9 cellular contexts compared by ENCODE assay signal in the genomic region with DNA sequence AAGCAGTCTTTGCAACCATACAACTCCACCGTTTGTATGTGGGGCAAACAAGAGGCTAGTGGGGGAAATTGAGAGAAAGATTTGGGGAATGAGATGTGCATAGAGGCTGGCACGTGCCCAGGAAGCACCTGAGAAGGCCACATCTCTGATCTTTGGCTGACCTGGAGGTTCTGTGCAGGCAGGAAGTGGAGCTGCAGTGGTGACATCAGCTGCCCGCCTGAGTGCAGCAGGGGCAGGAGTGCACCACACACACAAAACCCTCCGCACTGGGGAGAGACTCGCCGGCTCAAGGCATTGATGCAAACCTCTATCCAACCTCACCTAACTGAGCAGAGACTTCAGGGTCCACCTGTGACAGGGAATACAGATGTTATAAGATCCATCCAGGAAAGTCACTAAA. TPM values are rescaled to one million over a fixed set of nuclear protein-coding genes. Genes with fewer than 3 reads are reported as not detected.
"Had no signal": no experiment of that assay in that cellular context is flagged by ENCODE, and none has a peak within 500 bp of the region (broad histone marks: within the 10 kb centered on the region; RNA-seq: fewer than 3 reads in every experiment).

No MANE protein-coding gene starts in this region.

RNA-seq across cellular contexts. Expression of gene ULBP1, which starts 10.7 kb away (rescaled TPM):
- total RNA-seq: MCF 10A had no signal

RNA-seq across cellular contexts. Expression of gene ULBP2, which starts 32.6 kb away (rescaled TPM):
- total RNA-seq: ascending aorta had no signal

RNA-seq across cellular contexts. Expression of gene RAET1L, which starts 50.9 kb away (rescaled TPM):
- total RNA-seq: activated CD4-positive, alpha-beta memory T cell treated with anti-CD3 and anti-CD28 coated beads, Interleukin-2, amount 10 ng/mL, durations not matched to agents 7 days and 5 days; activated naive CD8-positive, alpha-beta T cell treated with anti-CD3 and anti-CD28 coated beads for 36 hours; activated T-cell treated with anti-CD3 and anti-CD28 coated beads, Interleukin-2, amount 50 U/mL, for 4 hours; ascending aorta; cardiac septum; RPMI7951; SJSA1 had no signal
- polyA plus RNA-seq: SK-N-SH had no signal

RNA-seq across cellular contexts. Expression of gene RAET1G, which starts 51.5 kb away (rescaled TPM):
- total RNA-seq: activated CD4-positive, alpha-beta memory T cell treated with anti-CD3 and anti-CD28 coated beads, Interleukin-2, amount 10 ng/mL, durations not matched to agents 7 days and 5 days; activated naive CD8-positive, alpha-beta T cell treated with anti-CD3 and anti-CD28 coated beads for 36 hours; activated T-cell treated with anti-CD3 and anti-CD28 coated beads, Interleukin-2, amount 50 U/mL, for 4 hours; ascending aorta had no signal
